ENCODE assay signal across 28 cellular contexts in genomic region chr3:66860771-66861170, GRCh38.
"Had no signal": no experiment of that assay in that cellular context is flagged by ENCODE, and none has a peak within 500 bp of the region (broad histone marks: within the 10 kb centered on the region; RNA-seq: fewer than 3 reads in every experiment).

No MANE protein-coding gene starts in this region.

- H3K4me1 Mint-ChIP-seq: activated CD4-positive, alpha-beta T cell treated with anti-CD3 and anti-CD28 coated beads, Interleukin-2, amount 10 ng/mL, durations not matched to agents 7 days and 5 days; activated naive CD8-positive, alpha-beta T cell treated with anti-CD3 and anti-CD28 coated beads, Interleukin-2, amount 50 U/mL, for 24 hours; T-helper 17 cell had no signal

- H3K9me3 Mint-ChIP-seq: activated CD4-positive, alpha-beta memory T cell treated with anti-CD3 and anti-CD28 coated beads for 36 hours; activated CD4-positive, alpha-beta T cell treated with anti-CD3 and anti-CD28 coated beads, Interleukin-2, amount 10 ng/mL, durations not matched to agents 7 days and 5 days; activated naive CD4-positive, alpha-beta T cell treated with anti-CD3 and anti-CD28 coated beads, Interleukin-2, amount 50 U/mL, for 72 hours; activated naive CD8-positive, alpha-beta T cell treated with anti-CD3 and anti-CD28 coated beads, Interleukin-2, amount 50 U/mL, for 24 hours; activated T-cell treated with anti-CD3 and anti-CD28 coated beads, Interleukin-2, amount 50 U/mL, for 4 hours; WTC11 had no signal

- H3K27ac Mint-ChIP-seq: activated CD4-positive, alpha-beta memory T cell treated with anti-CD3 and anti-CD28 coated beads for 36 hours; activated CD4-positive, alpha-beta T cell treated with anti-CD3 and anti-CD28 coated beads, Interleukin-2, amount 10 ng/mL, durations not matched to agents 7 days and 5 days; activated naive CD4-positive, alpha-beta T cell treated with anti-CD3 and anti-CD28 coated beads, Interleukin-2, amount 50 U/mL, for 72 hours; activated naive CD8-positive, alpha-beta T cell treated with anti-CD3 and anti-CD28 coated beads, Interleukin-2, amount 50 U/mL, for 24 hours; T-helper 17 cell; WTC11 had no signal

- H3K27ac ChIP-seq: ascending aorta, brain microvascular endothelial cell, cardiac muscle cell, Peyer's patch had no signal

- H3K4me1 ChIP-seq: ascending aorta, Peyer's patch had no signal

- H3K9me3 ChIP-seq: ascending aorta, Peyer's patch had no signal

- H3K4me3 ChIP-seq: ascending aorta, cardiac muscle cell, Peyer's patch had no signal

- DNase-seq: activated CD4-positive, alpha-beta memory T cell treated with anti-CD3 and anti-CD28 coated beads for 36 hours; activated CD4-positive, alpha-beta T cell treated with anti-CD3 and anti-CD28 coated beads, Interleukin-2, amount 10 ng/mL, durations not matched to agents 7 days and 5 days; activated CD4-positive, CD25-positive, alpha-beta regulatory T cell treated with anti-CD3 and anti-CD28 coated beads, Interleukin-2, amount 50 U/mL, for 72 hours; activated CD8-positive, alpha-beta memory T cell treated with anti-CD3 and anti-CD28 coated beads for 24 hours; activated effector memory CD4-positive, alpha-beta T cell treated with anti-CD3 and anti-CD28 coated beads, Interleukin-2, amount 50 U/mL, for 16 hours; activated naive CD4-positive, alpha-beta T cell treated with Interleukin-2 at 50 U/mL for 16 hours; activated naive CD8-positive, alpha-beta T cell treated with anti-CD3 and anti-CD28 coated beads, Interleukin-2, amount 50 U/mL, for 24 hours; activated T-cell treated with anti-CD3 and anti-CD28 coated beads, Interleukin-2, amount 50 U/mL, for 4 hours; amniotic stem cell; brain microvascular endothelial cell; KG1; NCI-H1092; NCI-H1417; NCI-H1930; NCI-H2107; NCI-H2171 treated with DMSO at 0.1 percent for 48 hours; NCI-H226; NCI-H526 treated with DMSO at 0.1 percent for 48 hours; NCI-H82; NK-92 treated with Interleukin-12 subunit alpha and Interleukin-12 subunit beta, amount 100 ng/mL, for 24 hours; Peyer's patch; SIG-M5; T-helper 17 cell; T-helper 9 cell had no signal

- H3K27me3 ChIP-seq: ascending aorta, brain microvascular endothelial cell, cardiac muscle cell, Peyer's patch had no signal

- H3K27me3 Mint-ChIP-seq: activated CD4-positive, alpha-beta memory T cell treated with anti-CD3 and anti-CD28 coated beads for 36 hours; activated CD4-positive, alpha-beta T cell treated with anti-CD3 and anti-CD28 coated beads, Interleukin-2, amount 10 ng/mL, durations not matched to agents 7 days and 5 days had no signal

- H3K36me3 ChIP-seq: ascending aorta, brain microvascular endothelial cell, cardiac muscle cell, Peyer's patch had no signal

- H3K36me3 Mint-ChIP-seq: activated CD4-positive, alpha-beta memory T cell treated with anti-CD3 and anti-CD28 coated beads for 36 hours; activated naive CD4-positive, alpha-beta T cell treated with anti-CD3 and anti-CD28 coated beads, Interleukin-2, amount 50 U/mL, for 72 hours; WTC11 had no signal

- ATAC-seq: activated naive CD4-positive, alpha-beta T cell treated with anti-CD3 and anti-CD28 coated beads, Interleukin-2, amount 50 U/mL, for 72 hours; activated naive CD8-positive, alpha-beta T cell treated with anti-CD3 and anti-CD28 coated beads, Interleukin-2, amount 50 U/mL, for 24 hours; activated T-cell treated with anti-CD3 and anti-CD28 coated beads, Interleukin-2, amount 50 U/mL, for 4 hours; T-helper 17 cell; WTC11 had no signal

- H3K4me3 Mint-ChIP-seq: activated CD4-positive, alpha-beta memory T cell treated with anti-CD3 and anti-CD28 coated beads for 36 hours; activated CD4-positive, alpha-beta T cell treated with anti-CD3 and anti-CD28 coated beads, Interleukin-2, amount 10 ng/mL, durations not matched to agents 7 days and 5 days; activated naive CD8-positive, alpha-beta T cell treated with anti-CD3 and anti-CD28 coated beads, Interleukin-2, amount 50 U/mL, for 24 hours; activated T-cell treated with anti-CD3 and anti-CD28 coated beads, Interleukin-2, amount 50 U/mL, for 4 hours; T-helper 17 cell; WTC11 had no signal
